Comparison of ENCODE assay signal across 9 cellular contexts in genomic region chr18:63431180-63431579, GRCh38. TPM values are rescaled to one million over a fixed set of nuclear protein-coding genes. Genes with fewer than 3 reads are reported as not detected.
"Had no signal": no experiment of that assay in that cellular context is flagged by ENCODE, and none has a peak within 500 bp of the region (broad histone marks: within the 10 kb centered on the region; RNA-seq: fewer than 3 reads in every experiment).

No MANE protein-coding gene starts in this region.

- ATAC-seq: GM23338 had no signal

- FAIRE-seq: H1, H54, HTR-8/SVneo had no signal

- H3K4me3 ChIP-seq: GM23338 had no signal

- DNase-seq: H9, HCEC 1CT, Karpas-422, KBM-7 had no signal

- H3K27ac ChIP-seq: KMS-11 had no signal

- H3K4me2 ChIP-seq: GM23338, KMS-11 had no signal

- H3K9ac ChIP-seq: KMS-11 had no signal

- H2AFZ ChIP-seq: GM23338 had no signal

RNA-seq across cellular contexts. Expression of gene SERPINB5, which starts 45.6 kb away (rescaled TPM):
- total RNA-seq: GM23338, H1, H9 had no signal
